ENCODE assay signal across 14 cellular contexts in the genomic region with DNA sequence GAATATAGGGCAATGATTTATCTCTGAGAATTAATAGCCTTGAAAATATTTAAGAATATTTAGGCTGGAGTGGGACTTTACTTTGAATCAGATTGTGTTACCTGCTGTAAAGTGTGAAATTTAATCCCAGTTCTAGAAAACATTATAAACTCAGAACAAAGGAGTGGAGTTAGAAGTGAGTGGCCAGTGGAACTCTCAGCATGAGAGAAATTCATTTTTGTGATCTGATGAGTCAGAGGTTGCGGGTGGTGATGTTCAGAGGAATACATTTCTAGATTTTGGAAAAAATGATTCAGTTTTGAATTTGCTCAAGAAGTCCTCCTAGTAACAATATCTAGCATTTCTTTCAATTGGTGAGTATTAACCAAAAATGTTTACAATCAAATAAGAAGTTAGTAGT.
DNase-seq lines count a peak whose midpoint lies in the region; ATAC-seq and TF ChIP-seq lines count a peak whose summit lies in the region.
"Had no signal": no experiment of that assay in that cellular context is flagged by ENCODE, and none has a peak within 500 bp of the region (broad histone marks: within the 10 kb centered on the region; RNA-seq: fewer than 3 reads in every experiment).

No MANE protein-coding gene starts in this region.

- no peaks in the 10 kb centered on the region for H3K36me3 ChIP-seq in endodermal cell (ENCODE audit: control insufficient read depth, insufficient read depth, low read length)
- H3K36me3 ChIP-seq: HAP-1, pancreas had no signal

- no peak overlapping the region for H3K4me3 Mint-ChIP-seq in activated CD4-positive, alpha-beta memory T cell treated with anti-CD3 and anti-CD28 coated beads for 36 hours
- no peak overlapping the region for H3K4me3 Mint-ChIP-seq in activated CD4-positive, alpha-beta memory T cell treated with anti-CD3 and anti-CD28 coated beads, Interleukin-2, amount 10 ng/mL, durations not matched to agents 7 days and 5 days
- H3K4me3 Mint-ChIP-seq in stimulated activated effector memory CD8-positive, alpha-beta T cell treated with anti-CD3 and anti-CD28 coated beads, Interleukin-12 subunit alpha, Interleukin-12 subunit beta, amount 100 ng/mL, for 72 hours, result no peak overlapping the region
- H3K4me3 Mint-ChIP-seq in endodermal cell, result no peak overlapping the region
- H3K4me3 Mint-ChIP-seq: activated B cell treated with CpG ODN at 0.5 μM for 24 hours had no signal

- H3K9me3 ChIP-seq in endodermal cell (ENCODE audit: control insufficient read depth, low read length), result no peaks in the 10 kb centered on the region
- H3K9me3 ChIP-seq: HAP-1, pancreas had no signal

- POLR2A ChIA-PET in activated CD4-positive, alpha-beta memory T cell treated with anti-CD3 and anti-CD28 coated beads for 36 hours (lab: Charles Lee), result no interaction called here
- POLR2A ChIA-PET in activated CD4-positive, alpha-beta memory T cell treated with anti-CD3 and anti-CD28 coated beads, Interleukin-2, amount 10 ng/mL, durations not matched to agents 7 days and 5 days (lab: Charles Lee), result no interaction called here

- no peaks in the 10 kb centered on the region for H3K27me3 Mint-ChIP-seq in activated CD4-positive, alpha-beta memory T cell treated with anti-CD3 and anti-CD28 coated beads for 36 hours
- H3K27me3 Mint-ChIP-seq in activated CD4-positive, alpha-beta memory T cell treated with anti-CD3 and anti-CD28 coated beads, Interleukin-2, amount 10 ng/mL, durations not matched to agents 7 days and 5 days, result no peaks in the 10 kb centered on the region
- no peaks in the 10 kb centered on the region for H3K27me3 Mint-ChIP-seq in endodermal cell (ENCODE audit: insufficient read depth)
- H3K27me3 Mint-ChIP-seq: activated B cell treated with CpG ODN at 0.5 μM for 24 hours had no signal

- H3K27ac ChIP-seq in endodermal cell (ENCODE audit: low read depth, low read length), result no peak overlapping the region
- H3K27ac ChIP-seq: pancreas had no signal

- ATAC-seq in SK-N-SH treated with all-trans-retinoic acid at 6 μM for 48 hours, result peak; percentile 51
- peak; percentile 86 for ATAC-seq in stimulated activated effector memory CD8-positive, alpha-beta T cell treated with anti-CD3 and anti-CD28 coated beads, Interleukin-12 subunit alpha, Interleukin-12 subunit beta, amount 100 ng/mL, for 72 hours
- ATAC-seq: left ventricle myocardium superior had no signal

- H3K27me3 ChIP-seq in endodermal cell (ENCODE audit: control insufficient read depth, insufficient read depth, low read length, poor library complexity, severe bottlenecking), result no peaks in the 10 kb centered on the region
- H3K27me3 ChIP-seq: pancreas had no signal

- intact Hi-C loops in activated CD4-positive, alpha-beta memory T cell treated with anti-CD3 and anti-CD28 coated beads for 36 hours (cut with micrococcal nuclease), result loop anchor here (5.0 kb wide), 1 partner anchor 130 kb away; no protein-coding TSS in a partner anchor

- H3K36me3 Mint-ChIP-seq in activated CD4-positive, alpha-beta memory T cell treated with anti-CD3 and anti-CD28 coated beads for 36 hours, result no peaks in the 10 kb centered on the region
- H3K36me3 Mint-ChIP-seq in activated CD4-positive, alpha-beta memory T cell treated with anti-CD3 and anti-CD28 coated beads, Interleukin-2, amount 10 ng/mL, durations not matched to agents 7 days and 5 days (ENCODE audit: low read depth), result no peaks in the 10 kb centered on the region
- no peaks in the 10 kb centered on the region for H3K36me3 Mint-ChIP-seq in stimulated activated effector memory CD8-positive, alpha-beta T cell treated with anti-CD3 and anti-CD28 coated beads, Interleukin-12 subunit alpha, Interleukin-12 subunit beta, amount 100 ng/mL, for 72 hours
- no peaks in the 10 kb centered on the region for H3K36me3 Mint-ChIP-seq in endodermal cell (ENCODE audit: low read depth)

- DNase-seq in activated CD4-positive, alpha-beta memory T cell treated with anti-CD3 and anti-CD28 coated beads for 36 hours, result peak; percentile 49
- no peak for DNase-seq in activated CD4-positive, alpha-beta memory T cell treated with anti-CD3 and anti-CD28 coated beads, Interleukin-2, amount 10 ng/mL, durations not matched to agents 7 days and 5 days
- peak; percentile 73 for DNase-seq in fibroblast of peridontal ligament (ENCODE audit: extremely low read depth)
- DNase-seq in stimulated activated effector memory CD8-positive, alpha-beta T cell treated with anti-CD3 and anti-CD28 coated beads, Interleukin-12 subunit alpha, Interleukin-12 subunit beta, amount 100 ng/mL, for 72 hours (ENCODE audit: low spot score in 2 of 2), result no peak
- DNase-seq in UCSD-AML1 (lab: John Stamatoyannopoulos, UW; ENCODE audit: unreplicated experiment), result no peak
- DNase-seq in endodermal cell, result no peak
- DNase-seq in Ammon's horn (ENCODE audit: low spot score), result no peak
- DNase-seq: activated B cell treated with CpG ODN at 0.5 μM for 24 hours, GDM1, left ventricle myocardium superior, NCI-H2227 treated with DMSO at 0.1 percent for 48 hours, pancreas had no signal

- no peak for TF ChIP-seq CTCF in endodermal cell (conservative IDR thresholded peaks at IDR 0.05)

- 90% methylated on average over 1 of the region's 1 CpG; no CpG with 5 or more reads in 1 of the 2 experiments for WGBS in endodermal cell (ENCODE audit: insufficient coverage in 1 of 2, insufficient read length in 1 of 2), 2 experiments

- CTCF ChIA-PET in activated CD4-positive, alpha-beta memory T cell treated with anti-CD3 and anti-CD28 coated beads for 36 hours (lab: Charles Lee), result no interaction called here
- CTCF ChIA-PET in activated CD4-positive, alpha-beta memory T cell treated with anti-CD3 and anti-CD28 coated beads, Interleukin-2, amount 10 ng/mL, durations not matched to agents 7 days and 5 days (lab: Charles Lee), result no interaction called here

- no peak overlapping the region for H3K9ac ChIP-seq in endodermal cell (ENCODE audit: extremely low read depth, low read length, poor library complexity, severe bottlenecking)

- H3K4me1 ChIP-seq in endodermal cell (ENCODE audit: control insufficient read depth, insufficient read depth, low read length), result no peaks in the 10 kb centered on the region
- H3K4me1 ChIP-seq: HAP-1 had no signal

- H3K4me1 Mint-ChIP-seq in activated CD4-positive, alpha-beta memory T cell treated with anti-CD3 and anti-CD28 coated beads for 36 hours (ENCODE audit: low read depth), result peaks cover 57% of the 10 kb centered on the region
- peaks cover 15% of the 10 kb centered on the region for H3K4me1 Mint-ChIP-seq in activated CD4-positive, alpha-beta memory T cell treated with anti-CD3 and anti-CD28 coated beads, Interleukin-2, amount 10 ng/mL, durations not matched to agents 7 days and 5 days
- H3K4me1 Mint-ChIP-seq in stimulated activated effector memory CD8-positive, alpha-beta T cell treated with anti-CD3 and anti-CD28 coated beads, Interleukin-12 subunit alpha, Interleukin-12 subunit beta, amount 100 ng/mL, for 72 hours, result peaks cover 61% of the 10 kb centered on the region
- peaks cover 4% of the 10 kb centered on the region for H3K4me1 Mint-ChIP-seq in endodermal cell

- H3K4me3 ChIP-seq in endodermal cell (ENCODE audit: low read length), result no peak overlapping the region
- H3K4me3 ChIP-seq: HAP-1, pancreas had no signal

- H3K9me3 Mint-ChIP-seq in activated CD4-positive, alpha-beta memory T cell treated with anti-CD3 and anti-CD28 coated beads for 36 hours, result no peaks in the 10 kb centered on the region
- no peaks in the 10 kb centered on the region for H3K9me3 Mint-ChIP-seq in activated CD4-positive, alpha-beta memory T cell treated with anti-CD3 and anti-CD28 coated beads, Interleukin-2, amount 10 ng/mL, durations not matched to agents 7 days and 5 days
- H3K9me3 Mint-ChIP-seq in stimulated activated effector memory CD8-positive, alpha-beta T cell treated with anti-CD3 and anti-CD28 coated beads, Interleukin-12 subunit alpha, Interleukin-12 subunit beta, amount 100 ng/mL, for 72 hours, result no peaks in the 10 kb centered on the region
- no peaks in the 10 kb centered on the region for H3K9me3 Mint-ChIP-seq in endodermal cell
- H3K9me3 Mint-ChIP-seq: activated B cell treated with CpG ODN at 0.5 μM for 24 hours had no signal

- H3K27ac Mint-ChIP-seq in activated CD4-positive, alpha-beta memory T cell treated with anti-CD3 and anti-CD28 coated beads for 36 hours, result peak overlapping the region; percentile 60
- no peak overlapping the region for H3K27ac Mint-ChIP-seq in activated CD4-positive, alpha-beta memory T cell treated with anti-CD3 and anti-CD28 coated beads, Interleukin-2, amount 10 ng/mL, durations not matched to agents 7 days and 5 days
- H3K27ac Mint-ChIP-seq in stimulated activated effector memory CD8-positive, alpha-beta T cell treated with anti-CD3 and anti-CD28 coated beads, Interleukin-12 subunit alpha, Interleukin-12 subunit beta, amount 100 ng/mL, for 72 hours, result peak overlapping the region; percentile 29
- no peak overlapping the region for H3K27ac Mint-ChIP-seq in endodermal cell
- H3K27ac Mint-ChIP-seq: activated B cell treated with CpG ODN at 0.5 μM for 24 hours had no signal

TF ChIP-seq in SK-N-SH treated with all-trans-retinoic acid at 6 μM for 48 hours, 23 proteins besides CTCF, POLR2A, EP300 and RAD21 (continues in another document):
- TF ChIP-seq ZC3H10 (CRISPR knock-in tag; IDR thresholded peaks at IDR 0.05) (no peak), SNAI2 (CRISPR knock-in tag; IDR thresholded peaks at IDR 0.05) (no peak), BACH2 (CRISPR knock-in tag; IDR thresholded peaks at IDR 0.05; ENCODE audit: borderline replicate concordance) (no peak), CSDC2 (CRISPR knock-in tag; IDR thresholded peaks at IDR 0.05) (no peak), GLIS3 (CRISPR knock-in tag; IDR thresholded peaks at IDR 0.05) (no peak), ZNF565 (CRISPR knock-in tag; conservative IDR thresholded peaks at IDR 0.05; ENCODE audit: low read depth) (no peak), RARB (CRISPR knock-in tag; IDR thresholded peaks at IDR 0.05) (no peak), TCF4 (CRISPR knock-in tag; IDR thresholded peaks at IDR 0.05; ENCODE audit: borderline replicate concordance) (no peak), ESRRG (CRISPR knock-in tag; IDR thresholded peaks at IDR 0.05) (no peak)
- TF ChIP-seq, protein P1, sequence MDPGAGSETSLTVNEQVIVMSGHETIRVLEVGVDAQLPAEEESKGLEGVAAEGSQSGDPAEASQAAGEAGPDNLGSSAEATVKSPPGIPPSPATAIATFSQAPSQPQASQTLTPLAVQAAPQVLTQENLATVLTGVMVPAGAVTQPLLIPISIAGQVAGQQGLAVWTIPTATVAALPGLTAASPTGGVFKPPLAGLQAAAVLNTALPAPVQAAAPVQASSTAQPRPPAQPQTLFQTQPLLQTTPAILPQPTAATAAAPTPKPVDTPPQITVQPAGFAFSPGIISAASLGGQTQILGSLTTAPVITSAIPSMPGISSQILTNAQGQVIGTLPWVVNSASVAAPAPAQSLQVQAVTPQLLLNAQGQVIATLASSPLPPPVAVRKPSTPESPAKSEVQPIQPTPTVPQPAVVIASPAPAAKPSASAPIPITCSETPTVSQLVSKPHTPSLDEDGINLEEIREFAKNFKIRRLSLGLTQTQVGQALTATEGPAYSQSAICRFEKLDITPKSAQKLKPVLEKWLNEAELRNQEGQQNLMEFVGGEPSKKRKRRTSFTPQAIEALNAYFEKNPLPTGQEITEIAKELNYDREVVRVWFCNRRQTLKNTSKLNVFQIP (CRISPR knock-in tag; IDR thresholded peaks at IDR 0.05; ENCODE audit: borderline replicate concordance, low read depth), result no peak

Comparison
In these comparisons a context has a peak if more than half of its experiments do, and no peak if none do; other contexts are left out.
1. DNase-seq: peak in activated CD4-positive, alpha-beta memory T cell treated with anti-CD3 and anti-CD28 coated beads for 36 hours (single experiment) and fibroblast of peridontal ligament (single experiment); none in activated CD4-positive, alpha-beta memory T cell treated with anti-CD3 and anti-CD28 coated beads, Interleukin-2, amount 10 ng/mL, durations not matched to agents 7 days and 5 days (single experiment), stimulated activated effector memory CD8-positive, alpha-beta T cell treated with anti-CD3 and anti-CD28 coated beads, Interleukin-12 subunit alpha, Interleukin-12 subunit beta, amount 100 ng/mL, for 72 hours (0 of 2), UCSD-AML1 (single experiment), endodermal cell (single experiment) and Ammon's horn (single experiment).
2. H3K27ac Mint-ChIP-seq: peak in activated CD4-positive, alpha-beta memory T cell treated with anti-CD3 and anti-CD28 coated beads for 36 hours (single experiment) and stimulated activated effector memory CD8-positive, alpha-beta T cell treated with anti-CD3 and anti-CD28 coated beads, Interleukin-12 subunit alpha, Interleukin-12 subunit beta, amount 100 ng/mL, for 72 hours (single experiment); none in activated CD4-positive, alpha-beta memory T cell treated with anti-CD3 and anti-CD28 coated beads, Interleukin-2, amount 10 ng/mL, durations not matched to agents 7 days and 5 days (single experiment) and endodermal cell (single experiment).